Comparison of ENCODE assay signal across 18 cellular contexts in genomic region chr22:20656902-20657836, GRCh38.
DNase-seq lines count a peak whose midpoint lies in the region; ATAC-seq and TF ChIP-seq lines count a peak whose summit lies in the region.
"Had no signal": no experiment of that assay in that cellular context is flagged by ENCODE, and none has a peak within 500 bp of the region (broad histone marks: within the 10 kb centered on the region; RNA-seq: fewer than 3 reads in every experiment).

No MANE protein-coding gene starts in this region.

- H3K36me3 ChIP-seq in endodermal cell (ENCODE audit: control insufficient read depth, insufficient read depth, low read length): no peaks in the 10 kb centered on the region
- H3K36me3 ChIP-seq: colonic mucosa, heart left ventricle, ovary had no signal

- H3K27ac Mint-ChIP-seq in endodermal cell (no peak overlapping the region), type B pancreatic cell (no peak overlapping the region)
- no peak overlapping the region for H3K27ac Mint-ChIP-seq in activated naive CD4-positive, alpha-beta T cell treated with anti-CD3 and anti-CD28 coated beads for 36 hours
- no peak overlapping the region for H3K27ac Mint-ChIP-seq in activated CD4-positive, alpha-beta memory T cell treated with anti-CD3 and anti-CD28 coated beads, Interleukin-2, amount 10 ng/mL, durations not matched to agents 7 days and 5 days
- H3K27ac Mint-ChIP-seq: CD8-positive, alpha-beta T cell had no signal

- H3K4me3 ChIP-seq in NB4 (ENCODE audit: low read depth, low read length) (no peak overlapping the region), endodermal cell (ENCODE audit: low read length) (no peak overlapping the region)
- H3K4me3 ChIP-seq: colonic mucosa, heart left ventricle, ovary, smooth muscle cell had no signal

- peaks cover 22% of the 10 kb centered on the region for H3K27me3 ChIP-seq in endodermal cell (ENCODE audit: control insufficient read depth, insufficient read depth, low read length, poor library complexity, severe bottlenecking)
- H3K27me3 ChIP-seq: colonic mucosa, ovary had no signal

- no peak for TF ChIP-seq CTCF in NB4 (IDR thresholded peaks at IDR 0.05; ENCODE audit: low read depth, low read length)
- no peak for TF ChIP-seq CTCF in endodermal cell (conservative IDR thresholded peaks at IDR 0.05)
- no peak for TF ChIP-seq CTCF in type B pancreatic cell (conservative IDR thresholded peaks at IDR 0.05)

- CTCF ChIA-PET in activated naive CD4-positive, alpha-beta T cell treated with anti-CD3 and anti-CD28 coated beads for 36 hours (lab: Charles Lee): no interaction called here
- CTCF ChIA-PET in activated CD4-positive, alpha-beta memory T cell treated with anti-CD3 and anti-CD28 coated beads, Interleukin-2, amount 10 ng/mL, durations not matched to agents 7 days and 5 days (lab: Charles Lee): no interaction called here

- no peaks in the 10 kb centered on the region for H3K36me3 Mint-ChIP-seq in endodermal cell (ENCODE audit: low read depth)
- H3K36me3 Mint-ChIP-seq in type B pancreatic cell: no peaks in the 10 kb centered on the region
- no peaks in the 10 kb centered on the region for H3K36me3 Mint-ChIP-seq in activated naive CD4-positive, alpha-beta T cell treated with anti-CD3 and anti-CD28 coated beads for 36 hours (ENCODE audit: low read depth)
- no peaks in the 10 kb centered on the region for H3K36me3 Mint-ChIP-seq in activated CD4-positive, alpha-beta memory T cell treated with anti-CD3 and anti-CD28 coated beads, Interleukin-2, amount 10 ng/mL, durations not matched to agents 7 days and 5 days (ENCODE audit: low read depth)
- H3K36me3 Mint-ChIP-seq: CD8-positive, alpha-beta T cell had no signal

- POLR2A ChIA-PET in activated CD4-positive, alpha-beta memory T cell treated with anti-CD3 and anti-CD28 coated beads, Interleukin-2, amount 10 ng/mL, durations not matched to agents 7 days and 5 days (lab: Charles Lee): no interaction called here

- ATAC-seq in HG03025 (IDR thresholded peaks at IDR 0.05; ENCODE audit: low FRiP score, unreplicated experiment): no peak
- ATAC-seq: CD8-positive, alpha-beta T cell; heart left ventricle; stimulated activated naive CD8-positive, alpha-beta T cell treated with anti-CD3 and anti-CD28 coated beads, Interleukin-15, Interleukin-2, amounts not matched to agents 100 U/mL and 50 U/mL, for 24 hours had no signal

- intact Hi-C loops in activated naive CD4-positive, alpha-beta T cell treated with anti-CD3 and anti-CD28 coated beads for 36 hours (cut with micrococcal nuclease): no loop called here

- no peaks in the 10 kb centered on the region for H3K4me1 ChIP-seq in endodermal cell (ENCODE audit: control insufficient read depth, insufficient read depth, low read length)
- H3K4me1 ChIP-seq: colonic mucosa, heart left ventricle had no signal

- 92 to 93% methylated on average over 9 to 17 of the region's 17 CpGs for WGBS in endodermal cell (ENCODE audit: insufficient coverage in 1 of 2, insufficient read length in 1 of 2), 2 experiments

- no peak overlapping the region for H3K27ac ChIP-seq in endodermal cell (ENCODE audit: low read depth, low read length)
- H3K27ac ChIP-seq: 22Rv1, colonic mucosa, heart left ventricle, ovary had no signal

- H3K9me3 Mint-ChIP-seq in endodermal cell (no peaks in the 10 kb centered on the region), type B pancreatic cell (no peaks in the 10 kb centered on the region)
- H3K9me3 Mint-ChIP-seq in activated naive CD4-positive, alpha-beta T cell treated with anti-CD3 and anti-CD28 coated beads for 36 hours: no peaks in the 10 kb centered on the region
- no peaks in the 10 kb centered on the region for H3K9me3 Mint-ChIP-seq in activated CD4-positive, alpha-beta memory T cell treated with anti-CD3 and anti-CD28 coated beads, Interleukin-2, amount 10 ng/mL, durations not matched to agents 7 days and 5 days
- H3K9me3 Mint-ChIP-seq: CD8-positive, alpha-beta T cell had no signal

- H3K4me1 Mint-ChIP-seq in endodermal cell: no peaks in the 10 kb centered on the region
- no peaks in the 10 kb centered on the region for H3K4me1 Mint-ChIP-seq in type B pancreatic cell (ENCODE audit: unreplicated experiment)
- H3K4me1 Mint-ChIP-seq in activated naive CD4-positive, alpha-beta T cell treated with anti-CD3 and anti-CD28 coated beads for 36 hours (ENCODE audit: low read depth): no peaks in the 10 kb centered on the region
- H3K4me1 Mint-ChIP-seq in activated CD4-positive, alpha-beta memory T cell treated with anti-CD3 and anti-CD28 coated beads, Interleukin-2, amount 10 ng/mL, durations not matched to agents 7 days and 5 days: no peaks in the 10 kb centered on the region

- TF ChIP-seq POLR2A in NB4 (IDR thresholded peaks at IDR 0.05; ENCODE audit: extremely low read depth, insufficient read length): no peak

- DNase-seq in NCI-H2171 treated with DMSO at 0.1 percent for 48 hours (lab: John Stamatoyannopoulos, UW): peak; percentile 10
- DNase-seq in NCI-H2171 (lab: John Stamatoyannopoulos, UW): no peak
- peak; percentile 34 for DNase-seq in NB4 (ENCODE audit: low read depth)
- peak; percentile 40 for DNase-seq in endodermal cell
- DNase-seq in type B pancreatic cell (ENCODE audit: extremely low spot score, unreplicated experiment): peak; percentile 37
- DNase-seq in activated naive CD4-positive, alpha-beta T cell treated with anti-CD3 and anti-CD28 coated beads for 36 hours: no peak
- no peak for DNase-seq in activated CD4-positive, alpha-beta memory T cell treated with anti-CD3 and anti-CD28 coated beads, Interleukin-2, amount 10 ng/mL, durations not matched to agents 7 days and 5 days
- DNase-seq: activated effector memory CD4-positive, alpha-beta T cell treated with Interleukin-2 at 50 U/mL for 16 hours; CD8-positive, alpha-beta T cell; colonic mucosa; heart left ventricle; NCI-H1048; NCI-H2227 treated with DMSO at 0.1 percent for 48 hours; ovary; stimulated activated naive CD8-positive, alpha-beta T cell treated with anti-CD3 and anti-CD28 coated beads, Interleukin-15, Interleukin-2, amounts not matched to agents 100 U/mL and 50 U/mL, for 24 hours had no signal

- no peak overlapping the region for H3K9ac ChIP-seq in endodermal cell (ENCODE audit: extremely low read depth, low read length, poor library complexity, severe bottlenecking)

- H3K4me3 Mint-ChIP-seq in endodermal cell: no peak overlapping the region
- H3K4me3 Mint-ChIP-seq in type B pancreatic cell: no peak overlapping the region
- H3K4me3 Mint-ChIP-seq in activated naive CD4-positive, alpha-beta T cell treated with anti-CD3 and anti-CD28 coated beads for 36 hours: no peak overlapping the region
- H3K4me3 Mint-ChIP-seq in activated CD4-positive, alpha-beta memory T cell treated with anti-CD3 and anti-CD28 coated beads, Interleukin-2, amount 10 ng/mL, durations not matched to agents 7 days and 5 days: no peak overlapping the region
- H3K4me3 Mint-ChIP-seq: CD8-positive, alpha-beta T cell had no signal

- no peaks in the 10 kb centered on the region for H3K9me3 ChIP-seq in endodermal cell (ENCODE audit: control insufficient read depth, low read length)
- H3K9me3 ChIP-seq: colonic mucosa, heart left ventricle, ovary had no signal

- H3K27me3 Mint-ChIP-seq in endodermal cell (ENCODE audit: insufficient read depth) (peaks cover 30% of the 10 kb centered on the region), type B pancreatic cell (peaks cover 44% of the 10 kb centered on the region)
- H3K27me3 Mint-ChIP-seq in activated naive CD4-positive, alpha-beta T cell treated with anti-CD3 and anti-CD28 coated beads for 36 hours (ENCODE audit: low read depth): peaks cover 7% of the 10 kb centered on the region
- peaks cover 41% of the 10 kb centered on the region for H3K27me3 Mint-ChIP-seq in activated CD4-positive, alpha-beta memory T cell treated with anti-CD3 and anti-CD28 coated beads, Interleukin-2, amount 10 ng/mL, durations not matched to agents 7 days and 5 days

Comparison
In these comparisons a context has a peak if more than half of its experiments do, and no peak if none do; other contexts are left out.
1. DNase-seq: peak in NCI-H2171 treated with DMSO at 0.1 percent for 48 hours (single experiment), NB4 (single experiment), endodermal cell (single experiment) and type B pancreatic cell (single experiment); none in NCI-H2171 (single experiment), activated naive CD4-positive, alpha-beta T cell treated with anti-CD3 and anti-CD28 coated beads for 36 hours (single experiment) and activated CD4-positive, alpha-beta memory T cell treated with anti-CD3 and anti-CD28 coated beads, Interleukin-2, amount 10 ng/mL, durations not matched to agents 7 days and 5 days (single experiment).